In genomic region chr11:75867778-75868374, GRCh38 we compare ENCODE assay signal across 8 cellular contexts. TPM values are rescaled to one million over a fixed set of nuclear protein-coding genes. Genes with fewer than 3 reads are reported as not detected.
DNase-seq lines count a peak whose midpoint lies in the region; ATAC-seq and TF ChIP-seq lines count a peak whose summit lies in the region.

No MANE protein-coding gene starts in this region.

- no peaks in the 10 kb centered on the region for H3K9me3 ChIP-seq in body of pancreas

- TF ChIP-seq POLR2A in body of pancreas (IDR thresholded peaks at IDR 0.05), result no peak

- H3K27me3 ChIP-seq in body of pancreas, result no peaks in the 10 kb centered on the region

- no peaks in the 10 kb centered on the region for H3K36me3 ChIP-seq in body of pancreas (replicated peaks in 1 of 2; ENCODE audit: insufficient read depth in 1 of 2, low read depth in 2 of 2)

- DNase-seq in DMS53 treated with DMSO at 0.1 percent for 48 hours (lab: John Stamatoyannopoulos, UW; ENCODE audit: unreplicated experiment) (peak; percentile 72), HPDE6-E6E7 (ENCODE audit: extremely low spot score) (peak; percentile 6), RPMI8226 (peak; percentile 77), body of pancreas (peak; percentile 38 to 57 (median 46)), iPS-NIHi11 (ENCODE audit: low spot score) (peak; percentile 59), GOT3 (lab: John Stamatoyannopoulos, UW) (no peak)
- DNase-seq in stimulated activated CD4-positive, alpha-beta T cell treated with anti-CD3 and anti-CD28 coated beads, Interleukin-1b, Interleukin-23, amount 100 ng/mL, for 1 hour (ENCODE audit: low read depth in 2 of 2), result peak; percentile 9

- peak; percentile 38 to 95 (median 80) for TF ChIP-seq CTCF in body of pancreas (IDR thresholded peaks at IDR 0.05)

- ATAC-seq in body of pancreas (peak; percentile 64), HG03196 (IDR thresholded peaks at IDR 0.05; ENCODE audit: unreplicated experiment) (no peak)

- 21 to 26% methylated on average over 6 of the region's 6 CpGs for WGBS in body of pancreas, 2 donors

- H3K4me3 ChIP-seq in body of pancreas, result no peak overlapping the region

- intact Hi-C loops in body of pancreas (cut with DNase I), result loop anchor here (10.0 kb wide), 1 partner anchor 63 kb away; no protein-coding TSS in a partner anchor

- H3K4me1 ChIP-seq in body of pancreas, result peaks cover 32% of the 10 kb centered on the region

- H3K27ac ChIP-seq in body of pancreas, result no peak overlapping the region

RNA-seq across cellular contexts. Expression of gene UVRAG, which starts 52.9 kb away (rescaled TPM):
- 10 to 100 TPM; 10.9 to 31.0 TPM for total RNA-seq in body of pancreas
